In genomic region chr19:2462635-2463421, GRCh38 we compare ENCODE assay signal across 1 cellular context.
TF ChIP-seq lines count a peak whose summit lies in the region.

No MANE protein-coding gene starts in this region.

TF ChIP-seq in HepG2, 621 proteins besides CTCF, POLR2A, EP300 and RAD21 (continued from another document and continues in another):
- TF ChIP-seq ZZZ3 (CRISPR knock-in tag; IDR thresholded peaks at IDR 0.05; ENCODE audit: borderline replicate concordance) = 0 out of 2 replicates have a peak, but pooled peaks have one; percentile 38
- peak; percentile 67 for TF ChIP-seq MAX (IDR thresholded peaks at IDR 0.05)
- TF ChIP-seq ARID2 (CRISPR knock-in tag; IDR thresholded peaks at IDR 0.05; ENCODE audit: borderline replicate concordance) = no peak
- TF ChIP-seq CENPX (CRISPR knock-in tag; IDR thresholded peaks at IDR 0.05) = no peak
- peak; percentile 93; the same call in 1 of the 2 replicates for TF ChIP-seq ZNF816 (CRISPR knock-in tag; IDR thresholded peaks at IDR 0.05; ENCODE audit: borderline replicate concordance)
- 0 out of 2 replicates have a peak, but pooled peaks have one; percentile 59 for TF ChIP-seq SP140L (CRISPR knock-in tag; IDR thresholded peaks at IDR 0.05; ENCODE audit: borderline replicate concordance)
- TF ChIP-seq LCORL (IDR thresholded peaks at IDR 0.05) = peak; percentile 75; the same call in 1 of the 2 replicates
- peak; percentile 85 for TF ChIP-seq LCORL (CRISPR knock-in tag; IDR thresholded peaks at IDR 0.05)
- no peak for TF ChIP-seq FOXO4 (CRISPR knock-in tag; conservative IDR thresholded peaks at IDR 0.05)
- TF ChIP-seq SALL1 (CRISPR knock-in tag; IDR thresholded peaks at IDR 0.05) = peak; percentile 84
- no peak; the same call in 1 of the 2 replicates for TF ChIP-seq ZFP90 (CRISPR knock-in tag; IDR thresholded peaks at IDR 0.05; ENCODE audit: borderline replicate concordance)
- no peak for TF ChIP-seq DPF2 (CRISPR knock-in tag; IDR thresholded peaks at IDR 0.05; ENCODE audit: borderline replicate concordance, low read depth)
- TF ChIP-seq ATF4 (CRISPR knock-in tag; IDR thresholded peaks at IDR 0.05) = peak in 1 of 2 experiments; percentile 57; a peak in 1 of 4 replicates
- TF ChIP-seq ZNF34 (CRISPR knock-in tag; IDR thresholded peaks at IDR 0.05; ENCODE audit: borderline replicate concordance) = 0 out of 2 replicates have a peak, but pooled peaks have one; percentile 71
- TF ChIP-seq TFDP1 (CRISPR knock-in tag; IDR thresholded peaks at IDR 0.05; ENCODE audit: borderline replicate concordance) = peak; percentile 95
- no peak for TF ChIP-seq ZNF550 (CRISPR knock-in tag; IDR thresholded peaks at IDR 0.05; ENCODE audit: borderline replicate concordance)
- TF ChIP-seq KAT2B (IDR thresholded peaks at IDR 0.05; ENCODE audit: borderline replicate concordance, low read depth, low read length) = no peak
- TF ChIP-seq ZNF652 (CRISPR knock-in tag; IDR thresholded peaks at IDR 0.05; ENCODE audit: borderline replicate concordance, low read depth) = no peak
- no peak for TF ChIP-seq KIAA2018 (CRISPR knock-in tag; IDR thresholded peaks at IDR 0.05; ENCODE audit: borderline replicate concordance)
- TF ChIP-seq ZNF713 (CRISPR knock-in tag; IDR thresholded peaks at IDR 0.05) = no peak
- TF ChIP-seq ARID3A (IDR thresholded peaks at IDR 0.05; ENCODE audit: low read depth, low read length) = peak; percentile 93
- peak; percentile 83; the same call in 1 of the 2 replicates for TF ChIP-seq BATF2 (CRISPR knock-in tag; IDR thresholded peaks at IDR 0.05)
- TF ChIP-seq ZBTB21 (CRISPR knock-in tag; IDR thresholded peaks at IDR 0.05) = peak; percentile 75; the same call in 1 of the 2 replicates
- no peak for TF ChIP-seq KLF13 (CRISPR knock-in tag; IDR thresholded peaks at IDR 0.05)
- TF ChIP-seq ZNF564 (CRISPR knock-in tag; IDR thresholded peaks at IDR 0.05) = peak; percentile 86; the same call in 1 of the 2 replicates
- no peak for TF ChIP-seq PAWR (CRISPR knock-in tag; IDR thresholded peaks at IDR 0.05; ENCODE audit: borderline replicate concordance)
- TF ChIP-seq ZNF350 (CRISPR knock-in tag; IDR thresholded peaks at IDR 0.05; ENCODE audit: borderline replicate concordance, low read depth) = peak; percentile 93; the same call in 1 of the 2 replicates
- peak; percentile 74; the same call in 1 of the 2 replicates for TF ChIP-seq ZBTB4 (CRISPR knock-in tag; IDR thresholded peaks at IDR 0.05; ENCODE audit: borderline replicate concordance)
- TF ChIP-seq XRCC5 (optimal IDR thresholded peaks at IDR 0.05; ENCODE audit: low read length) = peak; percentile 100
- no peak for TF ChIP-seq ZNF879 (CRISPR knock-in tag; IDR thresholded peaks at IDR 0.05)
- TF ChIP-seq RBM39 (IDR thresholded peaks at IDR 0.05; ENCODE audit: low read depth, low read length, poor library complexity, severe bottlenecking) = peak; percentile 97
- no peak for TF ChIP-seq SMAD9 (CRISPR knock-in tag; IDR thresholded peaks at IDR 0.05)
- no peak; the same call in 1 of the 2 replicates for TF ChIP-seq ZNF547 (CRISPR knock-in tag; IDR thresholded peaks at IDR 0.05)
- TF ChIP-seq PRDM15 (CRISPR knock-in tag; IDR thresholded peaks at IDR 0.05) = peak; percentile 100
- 0 out of 2 replicates have a peak, but pooled peaks have one; percentile 42 for TF ChIP-seq ZNF253 (CRISPR knock-in tag; IDR thresholded peaks at IDR 0.05; ENCODE audit: borderline replicate concordance)
- TF ChIP-seq HCFC1 (IDR thresholded peaks at IDR 0.05; ENCODE audit: low read depth, low read length) = peak; percentile 41
- TF ChIP-seq ELF1 (CRISPR knock-in tag; IDR thresholded peaks at IDR 0.05) = peak; percentile 81
